Comparison of ENCODE assay signal across 25 cellular contexts in the genomic region with DNA sequence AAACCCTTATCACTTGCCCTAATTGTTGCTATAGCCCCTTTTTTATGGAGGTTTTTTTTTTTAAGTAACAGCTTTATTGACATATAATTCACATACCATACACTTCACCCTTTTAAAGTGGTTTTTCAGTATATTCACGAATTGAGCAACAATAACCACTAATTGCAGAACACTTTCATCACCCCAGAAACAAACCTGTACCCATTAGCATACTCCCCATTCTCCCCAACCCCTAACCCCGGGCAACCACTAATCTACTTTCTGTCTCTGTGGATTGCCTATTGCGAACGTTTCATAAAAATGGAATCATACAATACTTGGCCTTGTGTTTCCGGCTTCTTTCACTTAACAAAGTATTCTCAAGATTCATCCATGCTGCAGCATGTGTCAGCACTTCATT.
"Had no signal": no experiment of that assay in that cellular context is flagged by ENCODE, and none has a peak within 500 bp of the region (broad histone marks: within the 10 kb centered on the region; RNA-seq: fewer than 3 reads in every experiment).

No MANE protein-coding gene starts in this region.

- H3K27me3 ChIP-seq: colonic mucosa, gastrocnemius medialis, heart left ventricle, tibial artery, uterus had no signal

- ATAC-seq: activated CD8-positive, alpha-beta memory T cell treated with anti-CD3 and anti-CD28 coated beads, Interleukin-2, amount 10 ng/mL, durations not matched to agents 7 days and 5 days; gastrocnemius medialis had no signal

- H3K4me3 ChIP-seq: colonic mucosa, gastrocnemius medialis, heart left ventricle, left ventricle myocardium inferior, tibial artery, uterus had no signal

- DNase-seq: activated B cell treated with CpG ODN at 0.5 μM for 24 hours; activated CD4-positive, alpha-beta memory T cell treated with anti-CD3 and anti-CD28 coated beads, Interleukin-2, amount 10 ng/mL, durations not matched to agents 7 days and 5 days; activated CD4-positive, alpha-beta T cell treated with anti-CD3 and anti-CD28 coated beads for 4 hours; activated CD8-positive, alpha-beta memory T cell treated with anti-CD3 and anti-CD28 coated beads, Interleukin-2, amount 10 ng/mL, durations not matched to agents 7 days and 5 days; activated naive CD4-positive, alpha-beta T cell treated with Interleukin-2 at 50 U/mL for 16 hours; activated naive CD8-positive, alpha-beta T cell treated with anti-CD3 and anti-CD28 coated beads, Interleukin-2, amount 10 ng/mL, durations not matched to agents 7 days and 5 days; activated T-cell treated with anti-CD3 and anti-CD28 coated beads, Interleukin-2, amount 50 U/mL, for 1 hour; central memory CD4-positive, alpha-beta T cell; colonic mucosa; gastrocnemius medialis; heart left ventricle; kidney; left ventricle myocardium inferior; mammary epithelial cell; stimulated activated CD4-positive, alpha-beta T cell treated with anti-CD3 and anti-CD28 coated beads, Interleukin-12 subunit alpha, Interleukin-12 subunit beta, amount 100 ng/mL, for 4 hours; stimulated activated CD4-positive, alpha-beta T cell treated with anti-CD3 and anti-CD28 coated beads, Interleukin-1b, Interleukin-23, amount 100 ng/mL, for 48 hours; stimulated activated CD8-positive, alpha-beta memory T cell treated with anti-CD3 and anti-CD28 coated beads, Interleukin-4, amount 100 ng/mL, for 48 hours; stimulated activated naive CD4-positive, alpha-beta T cell; substantia nigra; tibial artery; uterus had no signal

- H3K36me3 Mint-ChIP-seq: activated CD8-positive, alpha-beta memory T cell treated with anti-CD3 and anti-CD28 coated beads, Interleukin-2, amount 10 ng/mL, durations not matched to agents 7 days and 5 days had no signal

- H3K27ac ChIP-seq: colonic mucosa, tibial artery, uterus had no signal

- H3K9me3 Mint-ChIP-seq: activated B cell treated with CpG ODN at 0.5 μM for 24 hours; activated CD4-positive, alpha-beta memory T cell treated with anti-CD3 and anti-CD28 coated beads, Interleukin-2, amount 10 ng/mL, durations not matched to agents 7 days and 5 days; activated naive CD8-positive, alpha-beta T cell treated with anti-CD3 and anti-CD28 coated beads, Interleukin-2, amount 10 ng/mL, durations not matched to agents 7 days and 5 days; activated T-helper 2 cell treated with anti-CD3 and anti-CD28 coated beads, Interferon-gamma antibody, Interleukin-2, Interleukin-4, amounts not matched to agents 10 μg/mL and 5 μg/mL and 100 μg/mL, durations not matched to agents 14 hours and 24 hours and 36 hours; neural crest cell had no signal

- H3K27me3 Mint-ChIP-seq: activated B cell treated with CpG ODN at 0.5 μM for 24 hours; activated CD4-positive, alpha-beta memory T cell treated with anti-CD3 and anti-CD28 coated beads, Interleukin-2, amount 10 ng/mL, durations not matched to agents 7 days and 5 days; activated CD8-positive, alpha-beta memory T cell treated with anti-CD3 and anti-CD28 coated beads, Interleukin-2, amount 10 ng/mL, durations not matched to agents 7 days and 5 days; activated naive CD8-positive, alpha-beta T cell treated with anti-CD3 and anti-CD28 coated beads, Interleukin-2, amount 10 ng/mL, durations not matched to agents 7 days and 5 days; brain; progenitor cell of endocrine pancreas had no signal

- H3K27ac Mint-ChIP-seq: activated B cell treated with CpG ODN at 0.5 μM for 24 hours; activated CD4-positive, alpha-beta memory T cell treated with anti-CD3 and anti-CD28 coated beads, Interleukin-2, amount 10 ng/mL, durations not matched to agents 7 days and 5 days; activated CD8-positive, alpha-beta memory T cell treated with anti-CD3 and anti-CD28 coated beads, Interleukin-2, amount 10 ng/mL, durations not matched to agents 7 days and 5 days; activated naive CD8-positive, alpha-beta T cell treated with anti-CD3 and anti-CD28 coated beads, Interleukin-2, amount 10 ng/mL, durations not matched to agents 7 days and 5 days; activated T-helper 2 cell treated with anti-CD3 and anti-CD28 coated beads, Interferon-gamma antibody, Interleukin-2, Interleukin-4, amounts not matched to agents 10 μg/mL and 5 μg/mL and 100 μg/mL, durations not matched to agents 14 hours and 24 hours and 36 hours; progenitor cell of endocrine pancreas had no signal

- H3K9me3 ChIP-seq: colonic mucosa, gastrocnemius medialis, heart left ventricle, left ventricle myocardium inferior, tibial artery, uterus had no signal

- H3K4me3 Mint-ChIP-seq: activated B cell treated with CpG ODN at 0.5 μM for 24 hours; activated CD4-positive, alpha-beta memory T cell treated with anti-CD3 and anti-CD28 coated beads, Interleukin-2, amount 10 ng/mL, durations not matched to agents 7 days and 5 days; activated CD8-positive, alpha-beta memory T cell treated with anti-CD3 and anti-CD28 coated beads, Interleukin-2, amount 10 ng/mL, durations not matched to agents 7 days and 5 days; activated naive CD8-positive, alpha-beta T cell treated with anti-CD3 and anti-CD28 coated beads, Interleukin-2, amount 10 ng/mL, durations not matched to agents 7 days and 5 days; brain; neural crest cell had no signal

- H3K4me1 Mint-ChIP-seq: activated CD4-positive, alpha-beta memory T cell treated with anti-CD3 and anti-CD28 coated beads, Interleukin-2, amount 10 ng/mL, durations not matched to agents 7 days and 5 days; activated CD8-positive, alpha-beta memory T cell treated with anti-CD3 and anti-CD28 coated beads, Interleukin-2, amount 10 ng/mL, durations not matched to agents 7 days and 5 days; activated naive CD8-positive, alpha-beta T cell treated with anti-CD3 and anti-CD28 coated beads, Interleukin-2, amount 10 ng/mL, durations not matched to agents 7 days and 5 days had no signal

- H3K36me3 ChIP-seq: colonic mucosa, gastrocnemius medialis, uterus had no signal

- H3K4me1 ChIP-seq: colonic mucosa, left ventricle myocardium inferior, uterus had no signal
